8 cellular contexts compared by ENCODE assay signal in the genomic region with DNA sequence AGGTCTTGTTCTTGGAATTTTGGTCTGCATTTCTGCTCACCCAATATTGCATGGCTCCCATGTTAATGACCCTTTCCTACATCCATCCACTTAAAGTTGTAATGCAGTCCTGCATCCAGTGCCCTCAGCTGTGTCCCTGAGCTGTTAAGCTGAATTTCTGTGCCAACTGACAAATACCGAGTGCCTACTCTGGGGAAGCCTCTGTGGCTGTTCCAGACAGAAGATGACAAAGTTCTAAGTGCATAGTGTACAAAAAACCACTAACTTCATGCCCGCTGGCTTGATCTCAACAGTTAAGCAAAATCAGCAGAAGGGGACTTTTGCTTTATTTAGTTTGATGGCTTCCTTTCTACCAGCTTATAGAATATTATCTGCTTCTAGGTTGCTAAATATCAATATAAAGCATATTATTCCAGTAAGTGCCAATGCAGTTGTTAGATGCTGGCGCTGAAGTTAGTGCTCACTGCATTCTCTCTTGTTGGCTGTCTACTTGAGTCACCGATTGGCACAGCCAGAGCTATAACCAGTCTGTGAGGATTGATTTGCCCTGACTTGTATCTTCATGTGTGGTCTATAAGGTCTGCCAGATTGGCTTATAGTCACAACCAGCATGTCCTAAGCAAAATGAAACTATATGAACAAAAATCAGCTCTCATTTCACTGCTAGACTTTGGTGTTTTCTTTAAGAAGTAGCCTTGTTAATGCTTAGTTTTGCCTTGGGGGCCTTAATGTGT.
A peak's percentile ranks its signal among the peaks of the same experiment; 100 is the strongest.
DNase-seq lines count a peak whose midpoint lies in the region; ATAC-seq, FAIRE-seq and TF ChIP-seq lines count a peak whose summit lies in the region.
"Had no signal": no experiment of that assay in that cellular context is flagged by ENCODE, and none has a peak within 500 bp of the region (broad histone marks: within the 10 kb centered on the region; RNA-seq: fewer than 3 reads in every experiment).

No MANE protein-coding gene starts in this region.

- no peaks in the 10 kb centered on the region for H3K9me3 Mint-ChIP-seq in CD4-positive, alpha-beta T cell

- no peak for TF ChIP-seq EP300 in K562 (IDR thresholded peaks at IDR 0.05; ENCODE audit: low read length)
- no peak for TF ChIP-seq EP300 in stomach (IDR thresholded peaks at IDR 0.05)

- no peak overlapping the region for H3K9ac ChIP-seq in K562 (ENCODE audit: insufficient read depth in 1 of 2, low read depth in 2 of 2, low read length in 2 of 2)

- H2AFZ ChIP-seq in K562 (ENCODE audit: low read depth, low read length) (no peak overlapping the region), hepatocyte (no peak overlapping the region)

- no peaks in the 10 kb centered on the region for H3K27me3 Mint-ChIP-seq in CD4-positive, alpha-beta T cell

- no peak for TF ChIP-seq CTCF in K562 (IDR thresholded peaks at IDR 0.05 in 2 of 3, conservative IDR thresholded peaks at IDR 0.05 in 1 of 3; ENCODE audit: insufficient read depth in 2 of 3, low read depth in 1 of 3, low read length in 3 of 3)
- TF ChIP-seq CTCF in hepatocyte (IDR thresholded peaks at IDR 0.05; ENCODE audit: poor library complexity) = no peak
- TF ChIP-seq CTCF in stomach (IDR thresholded peaks at IDR 0.05) = no peak
- TF ChIP-seq CTCF in CD4-positive, alpha-beta T cell (IDR thresholded peaks at IDR 0.05) = no peak
- TF ChIP-seq CTCF in WERI-Rb-1 (IDR thresholded peaks at IDR 0.05; ENCODE audit: low read depth, low read length) = no peak

- no peaks in the 10 kb centered on the region for H3K9me3 ChIP-seq in K562 (replicated peaks; ENCODE audit: control insufficient read depth, insufficient read depth, low read depth, low read length)
- H3K9me3 ChIP-seq in hepatocyte (ENCODE audit: low read depth) = no peaks in the 10 kb centered on the region
- no peaks in the 10 kb centered on the region for H3K9me3 ChIP-seq in stomach
- no peaks in the 10 kb centered on the region for H3K9me3 ChIP-seq in CD4-positive, alpha-beta T cell (ENCODE audit: control insufficient read depth, low read length)
- no peaks in the 10 kb centered on the region for H3K9me3 ChIP-seq in WERI-Rb-1 (ENCODE audit: severe bottlenecking)

- CTCF ChIA-PET in K562 (lab: Yijun Ruan, JAX; ENCODE audit: low intra/inter-chr PET ratio) = no interaction called here
- CTCF ChIA-PET in CD4-positive, alpha-beta T cell (lab: Charles Lee) = interaction anchor here (0.9 kb wide), 1 partner anchor 186 kb away, joined by 3 read pairs; no protein-coding TSS in a partner anchor

- H3K9me1 ChIP-seq in K562 (ENCODE audit: control insufficient read depth, insufficient read depth, low read length) = no peaks in the 10 kb centered on the region

- H3K4me2 ChIP-seq in K562 (ENCODE audit: insufficient read depth, low read length) = no peak overlapping the region
- peak overlapping the region; percentile 43 for H3K4me2 ChIP-seq in hepatocyte

- H3K36me3 ChIP-seq in K562 (ENCODE audit: control insufficient read depth, insufficient read depth, low read length) = peaks cover 80% of the 10 kb centered on the region; the same call in 2 of the 3 replicates
- no peaks in the 10 kb centered on the region for H3K36me3 ChIP-seq in hepatocyte (replicated peaks; ENCODE audit: insufficient read depth, low read depth)
- peaks cover 25 to 85% (median 49%) of the 10 kb centered on the region in 4 donors for H3K36me3 ChIP-seq in stomach
- peaks cover 78% of the 10 kb centered on the region for H3K36me3 ChIP-seq in WERI-Rb-1

- intact Hi-C loops in K562 (cut with micrococcal nuclease) (no loop called here), stomach (cut with DNase I; ENCODE audit: low total_unique reads) (no loop called here)
- intact Hi-C loops in CD4-positive, alpha-beta T cell (cut with DNase I, micrococcal nuclease) = no loop called here

- no peak for TF ChIP-seq POLR2A in K562 (conservative IDR thresholded peaks at IDR 0.05)
- no peak for TF ChIP-seq POLR2A in stomach (IDR thresholded peaks at IDR 0.05)

- in situ Hi-C loops in K562 (cut with MboI) = loop anchor here (25.0 kb wide), 1 partner anchor 609 kb away; no protein-coding TSS in a partner anchor

- H3K4me3 Mint-ChIP-seq in CD4-positive, alpha-beta T cell = no peak overlapping the region

- TF ChIP-seq RAD21 in K562 (CRISPR knock-in tag; conservative IDR thresholded peaks at IDR 0.05 in 1 of 2, IDR thresholded peaks at IDR 0.05 in 1 of 2) = no peak

- ATAC-seq in K562 = no peak
- no peak for ATAC-seq in HG02973 (IDR thresholded peaks at IDR 0.05; ENCODE audit: unreplicated experiment)
- no peak for ATAC-seq in CD4-positive, alpha-beta T cell (ENCODE audit: poor library complexity)

- FAIRE-seq in K562 (lab: Jason Lieb, UNC) = peak; percentile 6

- peaks cover 86% of the 10 kb centered on the region for H3K36me3 Mint-ChIP-seq in CD4-positive, alpha-beta T cell (ENCODE audit: low read depth)

- H3K4me1 Mint-ChIP-seq in CD4-positive, alpha-beta T cell (ENCODE audit: low read depth) = peaks cover 30% of the 10 kb centered on the region

- BruUV-seq in K562 (replicated peaks; lab: Mats Ljungman, UMichigan) = no TSS peak

- H3K4me3 ChIP-seq in K562 = no peak overlapping the region
- H3K4me3 ChIP-seq in hepatocyte = no peak overlapping the region
- H3K4me3 ChIP-seq in stomach = no peak overlapping the region
- no peak overlapping the region for H3K4me3 ChIP-seq in WERI-Rb-1 (ENCODE audit: low read depth, low read length)

- H3K27ac ChIP-seq in K562 (ENCODE audit: extremely low read depth, low read depth, low read length) = no peak overlapping the region
- H3K27ac ChIP-seq in hepatocyte = peak overlapping the region; percentile 70
- peak overlapping the region in 3 of 5 donors; percentile 27 to 81 (median 43) for H3K27ac ChIP-seq in stomach
- H3K27ac ChIP-seq in CD4-positive, alpha-beta T cell (ENCODE audit: low read depth, low read length) = no peak overlapping the region
- H3K27ac ChIP-seq in WERI-Rb-1 = no peak overlapping the region

- H3K27ac Mint-ChIP-seq in CD4-positive, alpha-beta T cell = no peak overlapping the region

- H4K20me1 ChIP-seq in K562 (replicated peaks; ENCODE audit: control insufficient read depth, insufficient read depth, low read length) = no peaks in the 10 kb centered on the region
- H4K20me1 ChIP-seq in hepatocyte (ENCODE audit: insufficient read depth, poor library complexity, severe bottlenecking) = no peaks in the 10 kb centered on the region

- H3K9me2 ChIP-seq in hepatocyte (replicated peaks; ENCODE audit: insufficient read depth) = no peaks in the 10 kb centered on the region

- WGBS in K562 (ENCODE audit: insufficient coverage, low coverage, missing lambda C conversion rate) = 91% methylated on average over 4 of the region's 4 CpGs
- WGBS in hepatocyte (ENCODE audit: low lambda C conversion rate, missing lambda C conversion rate) = 91% methylated on average over 4 of the region's 4 CpGs
- 58 to 82% (median 79%) methylated on average over 4 of the region's 4 CpGs for WGBS in stomach, 5 donors

- H3K79me2 ChIP-seq in K562 (ENCODE audit: control insufficient read depth, insufficient read depth, low read length) = no peaks in the 10 kb centered on the region; the same call in 2 of the 3 replicates
- peaks cover 54% of the 10 kb centered on the region for H3K79me2 ChIP-seq in hepatocyte

- DNase-seq in HPDE6-E6E7 (ENCODE audit: extremely low spot score) (peak; percentile 89), K562 (ENCODE audit: extremely low read depth in 1 of 4, low spot score in 3 of 4) (no peak), hepatocyte (ENCODE audit: low spot score) (no peak), stomach (no peak), WERI-Rb-1 (no peak)
- DNase-seq in CD4-positive, alpha-beta T cell = no peak
- DNase-seq: activated CD4-positive, alpha-beta T cell treated with anti-CD3 and anti-CD28 coated beads, Interleukin-2, amount 50 U/mL, for 48 hours had no signal

- POLR2A ChIA-PET in K562 (lab: Yijun Ruan, JAX) = interaction anchor here (0.5 to 1.6 kb wide), 2 partner anchors 13 to 129 kb away, joined by 3 to 5 read pairs; no protein-coding TSS in a partner anchor
- POLR2A ChIA-PET in CD4-positive, alpha-beta T cell (lab: Charles Lee) = no interaction called here

- H3K27me3 ChIP-seq in K562 (ENCODE audit: control insufficient read depth in 2 of 2, insufficient read depth in 2 of 2, low read length in 2 of 2) = no peaks in the 10 kb centered on the region
- H3K27me3 ChIP-seq in hepatocyte = no peaks in the 10 kb centered on the region
- H3K27me3 ChIP-seq in stomach = no peaks in the 10 kb centered on the region
- no peaks in the 10 kb centered on the region for H3K27me3 ChIP-seq in CD4-positive, alpha-beta T cell (ENCODE audit: control insufficient read depth, insufficient read depth, low read length)
- H3K27me3 ChIP-seq in WERI-Rb-1 (ENCODE audit: insufficient read depth, low read depth, severe bottlenecking) = no peaks in the 10 kb centered on the region

- no peaks in the 10 kb centered on the region for H3K4me1 ChIP-seq in K562 (replicated peaks in 1 of 2; ENCODE audit: control insufficient read depth in 2 of 2, insufficient read depth in 2 of 2, low read length in 2 of 2)
- peaks cover 14% of the 10 kb centered on the region for H3K4me1 ChIP-seq in hepatocyte (ENCODE audit: insufficient read depth)
- peaks cover 0 to 67% (median 37%) of the 10 kb centered on the region in 4 donors for H3K4me1 ChIP-seq in stomach

TF ChIP-seq in K562, 482 proteins besides CTCF, POLR2A, EP300 and RAD21 (continues in another document):
- no peak for TF ChIP-seq PHF21A (IDR thresholded peaks at IDR 0.05; ENCODE audit: borderline replicate concordance, low read depth)
- no peak for TF ChIP-seq TOE1 (IDR thresholded peaks at IDR 0.05; ENCODE audit: borderline replicate concordance)
- no peak for TF ChIP-seq TOE1 (CRISPR knock-in tag; IDR thresholded peaks at IDR 0.05; ENCODE audit: borderline replicate concordance, low read depth)
- TF ChIP-seq BRF1 (IDR thresholded peaks at IDR 0.05; ENCODE audit: borderline replicate concordance, extremely low read depth, insufficient read length) = no peak
- TF ChIP-seq, protein P1, sequence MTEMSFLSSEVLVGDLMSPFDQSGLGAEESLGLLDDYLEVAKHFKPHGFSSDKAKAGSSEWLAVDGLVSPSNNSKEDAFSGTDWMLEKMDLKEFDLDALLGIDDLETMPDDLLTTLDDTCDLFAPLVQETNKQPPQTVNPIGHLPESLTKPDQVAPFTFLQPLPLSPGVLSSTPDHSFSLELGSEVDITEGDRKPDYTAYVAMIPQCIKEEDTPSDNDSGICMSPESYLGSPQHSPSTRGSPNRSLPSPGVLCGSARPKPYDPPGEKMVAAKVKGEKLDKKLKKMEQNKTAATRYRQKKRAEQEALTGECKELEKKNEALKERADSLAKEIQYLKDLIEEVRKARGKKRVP (CRISPR knock-in tag; IDR thresholded peaks at IDR 0.05) = no peak
- TF ChIP-seq ETV6 (IDR thresholded peaks at IDR 0.05; ENCODE audit: borderline replicate concordance in 1 of 2, low read depth in 2 of 2, low read length in 1 of 2) = no peak
- TF ChIP-seq ETV6 (CRISPR knock-in tag; IDR thresholded peaks at IDR 0.05; ENCODE audit: borderline replicate concordance) = no peak
- no peak for TF ChIP-seq ZNF436 (CRISPR knock-in tag; IDR thresholded peaks at IDR 0.05)

Comparison
In these comparisons a context has a peak if more than half of its experiments do, and no peak if none do; other contexts are left out.
1. H3K27ac ChIP-seq: peak in hepatocyte (single experiment) and stomach (3 of 5); none in K562 (single experiment), CD4-positive, alpha-beta T cell (single experiment) and WERI-Rb-1 (single experiment).